Comparison of ENCODE assay signal across 24 cellular contexts in the genomic region with DNA sequence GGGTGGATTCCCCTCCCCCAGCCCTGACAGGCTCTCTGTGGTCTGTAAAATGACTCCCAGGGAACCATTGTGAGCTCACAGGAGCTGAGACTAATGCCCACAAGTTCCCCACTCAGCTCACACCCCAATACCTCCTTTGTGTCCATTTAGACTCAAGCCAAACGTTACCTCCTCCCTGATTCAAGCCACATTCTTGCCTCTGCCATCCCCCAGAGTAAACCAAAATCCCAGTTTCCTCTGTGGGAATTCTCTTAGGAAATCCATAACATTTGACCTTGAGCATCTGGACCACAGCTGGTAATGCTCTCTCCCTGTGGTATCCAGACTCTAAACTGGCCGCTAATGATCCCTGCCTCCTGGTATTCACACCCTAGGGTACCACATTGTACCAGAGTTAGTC.
"Had no signal": no experiment of that assay in that cellular context is flagged by ENCODE, and none has a peak within 500 bp of the region (broad histone marks: within the 10 kb centered on the region; RNA-seq: fewer than 3 reads in every experiment).

No MANE protein-coding gene starts in this region.

- H3K27ac Mint-ChIP-seq: activated naive CD8-positive, alpha-beta T cell treated with anti-CD3 and anti-CD28 coated beads, Interleukin-2, amount 10 ng/mL, durations not matched to agents 7 days and 5 days; activated T-helper 1 cell treated with anti-CD3 and anti-CD28 coated beads, Interleukin-12 subunit alpha, Interleukin-12 subunit beta, Interleukin-2, Interleukin-4 antibody, amounts not matched to agents 30 ng/mL and 10 ng/mL and 1 ng/mL, durations not matched to agents 14 hours and 24 hours and 36 hours; dendritic cell treated with granulocyte-macrophage colony-stimulating factor and Interleukin-4, amounts not matched to agents 40 ng/mL and 50 ng/mL, for 4 days; type B pancreatic cell had no signal

- H3K4me3 Mint-ChIP-seq: activated naive CD8-positive, alpha-beta T cell treated with anti-CD3 and anti-CD28 coated beads, Interleukin-2, amount 10 ng/mL, durations not matched to agents 7 days and 5 days; activated T-helper 1 cell treated with anti-CD3 and anti-CD28 coated beads, Interleukin-12 subunit alpha, Interleukin-12 subunit beta, Interleukin-2, Interleukin-4 antibody, amounts not matched to agents 30 ng/mL and 10 ng/mL and 1 ng/mL, durations not matched to agents 14 hours and 24 hours and 36 hours; dendritic cell treated with granulocyte-macrophage colony-stimulating factor and Interleukin-4, amounts not matched to agents 40 ng/mL and 50 ng/mL, for 4 days; naive thymus-derived CD4-positive, alpha-beta T cell; type B pancreatic cell had no signal

- H2AFZ ChIP-seq: parathyroid adenoma had no signal

- H3K36me3 ChIP-seq: breast epithelium, neutrophil had no signal

- H3K4me1 Mint-ChIP-seq: activated naive CD8-positive, alpha-beta T cell treated with anti-CD3 and anti-CD28 coated beads, Interleukin-2, amount 10 ng/mL, durations not matched to agents 7 days and 5 days; naive thymus-derived CD4-positive, alpha-beta T cell had no signal

- H3K79me2 ChIP-seq: parathyroid adenoma had no signal

- DNase-seq: activated CD4-positive, alpha-beta T cell treated with anti-CD3 and anti-CD28 coated beads, Interleukin-2, amount 50 U/mL, for 1 hour; activated CD8-positive, alpha-beta memory T cell treated with anti-CD3 and anti-CD28 coated beads for 24 hours; activated naive CD8-positive, alpha-beta T cell treated with anti-CD3 and anti-CD28 coated beads, Interleukin-2, amount 10 ng/mL, durations not matched to agents 7 days and 5 days; cerebellar nuclear complex; effector memory CD4-positive, alpha-beta T cell; foreskin keratinocyte; glutamatergic neuron; hypothalamus; kidney; left lung; mammary epithelial cell; naive thymus-derived CD4-positive, alpha-beta T cell; stimulated activated CD4-positive, alpha-beta T cell treated with anti-CD3 and anti-CD28 coated beads, Interleukin-4, amount 100 ng/mL, for 4 hours; stimulated activated CD8-positive, alpha-beta memory T cell treated with anti-CD3 and anti-CD28 coated beads, Interleukin-4, amount 100 ng/mL, for 48 hours; stimulated activated naive CD4-positive, alpha-beta T cell treated with Interleukin-2 at 50 U/mL for 16 hours; T-helper 9 cell had no signal

- H3K27ac ChIP-seq: breast epithelium, epithelial cell of prostate, foreskin keratinocyte, left lung, neutrophil, parathyroid adenoma, suprapubic skin had no signal

- H3K9me3 Mint-ChIP-seq: activated naive CD8-positive, alpha-beta T cell treated with anti-CD3 and anti-CD28 coated beads, Interleukin-2, amount 10 ng/mL, durations not matched to agents 7 days and 5 days; activated T-helper 1 cell treated with anti-CD3 and anti-CD28 coated beads, Interleukin-12 subunit alpha, Interleukin-12 subunit beta, Interleukin-2, Interleukin-4 antibody, amounts not matched to agents 30 ng/mL and 10 ng/mL and 1 ng/mL, durations not matched to agents 14 hours and 24 hours and 36 hours; dendritic cell treated with granulocyte-macrophage colony-stimulating factor and Interleukin-4, amounts not matched to agents 40 ng/mL and 50 ng/mL, for 4 days; naive thymus-derived CD4-positive, alpha-beta T cell; type B pancreatic cell had no signal

- H3K27me3 Mint-ChIP-seq: dendritic cell treated with granulocyte-macrophage colony-stimulating factor and Interleukin-4, amounts not matched to agents 40 ng/mL and 50 ng/mL, for 4 days; type B pancreatic cell had no signal

- ATAC-seq: foreskin keratinocyte; left lung; naive thymus-derived CD4-positive, alpha-beta T cell had no signal

- H3K4me3 ChIP-seq: breast epithelium, left lung, suprapubic skin had no signal

- H3K4me1 ChIP-seq: breast epithelium, foreskin keratinocyte, left lung, parathyroid adenoma, suprapubic skin had no signal

- H3K27me3 ChIP-seq: foreskin keratinocyte, left lung, neutrophil, suprapubic skin had no signal

- H3K9ac ChIP-seq: parathyroid adenoma had no signal

- H3K36me3 Mint-ChIP-seq: activated naive CD8-positive, alpha-beta T cell treated with anti-CD3 and anti-CD28 coated beads, Interleukin-2, amount 10 ng/mL, durations not matched to agents 7 days and 5 days; naive thymus-derived CD4-positive, alpha-beta T cell had no signal

- H3K9me3 ChIP-seq: breast epithelium, left lung, neutrophil, suprapubic skin had no signal
